ENCODE assay signal across 1 cellular context in genomic region chr4:139689093-139689722, GRCh38.
TF ChIP-seq lines count a peak whose summit lies in the region.

No MANE protein-coding gene starts in this region.

TF ChIP-seq in HepG2, 621 proteins besides CTCF, POLR2A, EP300 and RAD21 (continued from another document and continues in another):
- TF ChIP-seq STAT6 (CRISPR knock-in tag; IDR thresholded peaks at IDR 0.05; ENCODE audit: borderline replicate concordance), result peak; percentile 66; the same call in 1 of the 2 replicates
- no peak for TF ChIP-seq KLF9 (CRISPR knock-in tag; IDR thresholded peaks at IDR 0.05; ENCODE audit: low read depth)
- TF ChIP-seq HNRNPLL (IDR thresholded peaks at IDR 0.05; ENCODE audit: low read depth, low read length, poor library complexity, severe bottlenecking), result no peak
- no peak; the same call in 1 of the 2 replicates for TF ChIP-seq ZFP36L1 (CRISPR knock-in tag; IDR thresholded peaks at IDR 0.05)
- no peak for TF ChIP-seq KMT2A (CRISPR knock-in tag; IDR thresholded peaks at IDR 0.05)
- no peak for TF ChIP-seq ZNF180 (CRISPR knock-in tag; IDR thresholded peaks at IDR 0.05; ENCODE audit: borderline replicate concordance, low read depth)
- TF ChIP-seq FIP1L1 (IDR thresholded peaks at IDR 0.05; ENCODE audit: borderline replicate concordance, insufficient read depth, low read depth, low read length), result no peak
- TF ChIP-seq HIVEP1 (CRISPR knock-in tag; IDR thresholded peaks at IDR 0.05), result no peak
- no peak for TF ChIP-seq ZFP41 (CRISPR knock-in tag; IDR thresholded peaks at IDR 0.05; ENCODE audit: borderline replicate concordance)
- peak; percentile 86; the same call in 1 of the 2 replicates for TF ChIP-seq HBP1 (CRISPR knock-in tag; IDR thresholded peaks at IDR 0.05; ENCODE audit: low read depth)
- no peak for TF ChIP-seq IRF1 (CRISPR knock-in tag; IDR thresholded peaks at IDR 0.05; ENCODE audit: low read depth)
- no peak for TF ChIP-seq RFXANK (CRISPR knock-in tag; IDR thresholded peaks at IDR 0.05)
- no peak for TF ChIP-seq SCMH1 (CRISPR knock-in tag; IDR thresholded peaks at IDR 0.05; ENCODE audit: borderline replicate concordance)
- TF ChIP-seq ZNF570 (CRISPR knock-in tag; IDR thresholded peaks at IDR 0.05; ENCODE audit: borderline replicate concordance), result no peak
- peak; percentile 80; the same call in 1 of the 2 replicates for TF ChIP-seq ZNF609 (CRISPR knock-in tag; IDR thresholded peaks at IDR 0.05; ENCODE audit: borderline replicate concordance)
- peak; percentile 86 for TF ChIP-seq TBX2 (CRISPR knock-in tag; IDR thresholded peaks at IDR 0.05; ENCODE audit: borderline replicate concordance)
- no peak for TF ChIP-seq MTF1 (CRISPR knock-in tag; IDR thresholded peaks at IDR 0.05)
- TF ChIP-seq GTF3A (CRISPR knock-in tag; conservative IDR thresholded peaks at IDR 0.05), result no peak
- no peak for TF ChIP-seq PBX2 (CRISPR knock-in tag; IDR thresholded peaks at IDR 0.05)
- TF ChIP-seq CHCHD3 (CRISPR knock-in tag; IDR thresholded peaks at IDR 0.05), result no peak
- peak; percentile 60; the same call in 1 of the 2 replicates for TF ChIP-seq HMG20B (CRISPR knock-in tag; conservative IDR thresholded peaks at IDR 0.05)
- no peak for TF ChIP-seq ZNF614 (CRISPR knock-in tag; IDR thresholded peaks at IDR 0.05; ENCODE audit: borderline replicate concordance)
- no peak for TF ChIP-seq REPIN1 (CRISPR knock-in tag; IDR thresholded peaks at IDR 0.05; ENCODE audit: borderline replicate concordance, low read depth)
- no peak for TF ChIP-seq AKAP8 (CRISPR knock-in tag; IDR thresholded peaks at IDR 0.05)
- TF ChIP-seq ZNF382 (CRISPR knock-in tag; IDR thresholded peaks at IDR 0.05; ENCODE audit: borderline replicate concordance), result no peak
- peak; percentile 59 for TF ChIP-seq ZNF629 (CRISPR knock-in tag; conservative IDR thresholded peaks at IDR 0.05)
- no peak for TF ChIP-seq ATF1 (CRISPR knock-in tag; IDR thresholded peaks at IDR 0.05)
- no peak for TF ChIP-seq HES4 (CRISPR knock-in tag; IDR thresholded peaks at IDR 0.05; ENCODE audit: borderline replicate concordance)
- TF ChIP-seq ZNF142 (CRISPR knock-in tag; IDR thresholded peaks at IDR 0.05), result no peak
- TF ChIP-seq ZFX (CRISPR knock-in tag; IDR thresholded peaks at IDR 0.05; ENCODE audit: low read depth), result peak; percentile 10; the same call in 1 of the 2 replicates
- TF ChIP-seq ZNF263 (CRISPR knock-in tag; IDR thresholded peaks at IDR 0.05), result peak; percentile 56
- no peak for TF ChIP-seq ZBTB44 (CRISPR knock-in tag; IDR thresholded peaks at IDR 0.05)
- no peak; the same call in 1 of the 2 replicates for TF ChIP-seq MBD4 (IDR thresholded peaks at IDR 0.05; ENCODE audit: borderline replicate concordance, low read length)
- no peak for TF ChIP-seq ZSCAN30 (CRISPR knock-in tag; IDR thresholded peaks at IDR 0.05)
- no peak for TF ChIP-seq ZNF749 (CRISPR knock-in tag; IDR thresholded peaks at IDR 0.05; ENCODE audit: borderline replicate concordance)
- TF ChIP-seq ZBTB42 (CRISPR knock-in tag; IDR thresholded peaks at IDR 0.05), result no peak
- peak; percentile 89 for TF ChIP-seq NR2F6 (IDR thresholded peaks at IDR 0.05)
- peak; percentile 90 for TF ChIP-seq NR2F6 (CRISPR knock-in tag; IDR thresholded peaks at IDR 0.05)
- peak; percentile 37 for TF ChIP-seq ZNF883 (CRISPR knock-in tag; IDR thresholded peaks at IDR 0.05; ENCODE audit: not compliant biosample characterization)
- no peak for TF ChIP-seq POGK (CRISPR knock-in tag; conservative IDR thresholded peaks at IDR 0.05)
- TF ChIP-seq CHD2 (IDR thresholded peaks at IDR 0.05; ENCODE audit: low read depth, low read length), result no peak
- TF ChIP-seq MAFG (CRISPR knock-in tag; IDR thresholded peaks at IDR 0.05), result no peak
- TF ChIP-seq ZBTB8A (CRISPR knock-in tag; IDR thresholded peaks at IDR 0.05; ENCODE audit: borderline replicate concordance, low read depth), result no peak
